ENCODE assay signal across 8 cellular contexts in the genomic region with DNA sequence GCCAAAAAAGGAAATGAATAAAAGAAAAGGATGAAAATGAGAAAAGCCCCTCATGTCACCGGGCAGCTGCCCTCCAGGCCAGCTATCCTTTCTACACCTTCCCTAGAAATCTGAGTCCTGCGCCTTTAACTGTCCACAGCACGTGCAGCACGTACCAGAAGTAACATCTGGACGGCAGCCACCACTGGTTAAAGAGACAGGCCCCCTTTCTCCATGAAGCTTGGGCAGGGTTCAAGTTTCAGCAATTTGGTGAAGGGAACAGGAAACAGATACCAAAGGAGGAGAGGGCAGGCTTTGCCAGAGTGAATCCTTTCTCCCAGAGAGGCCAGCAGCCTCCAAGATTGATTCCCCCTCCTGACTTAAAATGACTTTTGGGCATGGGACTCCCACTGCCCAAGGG. TPM values are rescaled to one million over a fixed set of nuclear protein-coding genes. Genes with fewer than 3 reads are reported as not detected.
A peak's percentile ranks its signal among the peaks of the same experiment; 100 is the strongest.
DNase-seq lines count a peak whose midpoint lies in the region; ATAC-seq, FAIRE-seq and TF ChIP-seq lines count a peak whose summit lies in the region.

No MANE protein-coding gene starts in this region.

- no peak for FAIRE-seq in A549 (lab: Jason Lieb, UNC)

- H3K4me1 ChIP-seq in A549 = peaks cover 17% of the 10 kb centered on the region
- H3K4me1 ChIP-seq in testis = peaks cover 14% of the 10 kb centered on the region

- ATAC-seq in A549 (no peak), left ventricle myocardium superior (peak; percentile 32), GM19324 (IDR thresholded peaks at IDR 0.05; ENCODE audit: low FRiP score, unreplicated experiment) (no peak)

- 2% methylated on average over 5 of the region's 5 CpGs for WGBS in A549 (ENCODE audit: missing lambda C conversion rate)
- WGBS in testis, 2 donors = 7 to 26% methylated on average over 5 of the region's 5 CpGs

- TF ChIP-seq POLR2A in A549 (IDR thresholded peaks at IDR 0.05; ENCODE audit: low read length) (no peak), testis (IDR thresholded peaks at IDR 0.05) (no peak)

- peak overlapping the region in 1 of 2 experiments; percentile 60; a peak in 3 of 6 replicates for H3K27ac ChIP-seq in A549
- no peak overlapping the region for H3K27ac ChIP-seq in testis

- H3K4me3 ChIP-seq in A549 (no peak overlapping the region), testis (no peak overlapping the region)

- no peaks in the 10 kb centered on the region for H3K27me3 ChIP-seq in testis

- no peak for TF ChIP-seq EP300 in A549 (IDR thresholded peaks at IDR 0.05)

- DNase-seq in A549 (ENCODE audit: low read depth in 1 of 2, low spot score in 1 of 2) (peak in 1 of 2 experiments; percentile 32), HT1080 (ENCODE audit: low read depth) (peak; percentile 66), SW480 (ENCODE audit: low spot score) (peak; percentile 39), left ventricle myocardium superior (peak; percentile 82), testis (peak; percentile 88), NCI-H526 treated with DMSO at 0.1 percent for 48 hours (lab: John Stamatoyannopoulos, UW) (no peak), NCI-H1105 (lab: John Stamatoyannopoulos, UW) (no peak)

- CTCF ChIA-PET in A549 (lab: Yijun Ruan, JAX) = interaction anchor here (0.5 kb wide), 1 partner anchor 44 kb away, joined by 4 read pairs; no protein-coding TSS in a partner anchor

- intact Hi-C loops in left ventricle myocardium superior (cut with micrococcal nuclease) = no loop called here
- intact Hi-C loops in testis (cut with DNase I; ENCODE audit: low total_unique reads) = no loop called here

- no peak for TF ChIP-seq RAD21 in A549 (conservative IDR thresholded peaks at IDR 0.05 in 1 of 2, IDR thresholded peaks at IDR 0.05 in 1 of 2)

- TF ChIP-seq CTCF in A549 (IDR thresholded peaks at IDR 0.05) (no peak), testis (IDR thresholded peaks at IDR 0.05) (no peak)

- no peaks in the 10 kb centered on the region for H3K9me3 ChIP-seq in A549
- no peaks in the 10 kb centered on the region for H3K9me3 ChIP-seq in testis

- peak overlapping the region; percentile 29; the same call in 2 of the 3 replicates for H3K4me2 ChIP-seq in A549

- POLR2A ChIA-PET in A549 (lab: Yijun Ruan, JAX) = interaction anchor here (1.1 to 1.7 kb wide), 2 partner anchors 20 to 22 kb away, joined by 5 to 6 read pairs; no protein-coding TSS in a partner anchor

- H3K36me3 ChIP-seq in testis (ENCODE audit: low read depth, missing control alignments) = no peaks in the 10 kb centered on the region

TF ChIP-seq in A549, 52 proteins besides CTCF, POLR2A, EP300 and RAD21:
- no peak for TF ChIP-seq HEYL (CRISPR knock-in tag; IDR thresholded peaks at IDR 0.05)
- TF ChIP-seq, protein P1, sequence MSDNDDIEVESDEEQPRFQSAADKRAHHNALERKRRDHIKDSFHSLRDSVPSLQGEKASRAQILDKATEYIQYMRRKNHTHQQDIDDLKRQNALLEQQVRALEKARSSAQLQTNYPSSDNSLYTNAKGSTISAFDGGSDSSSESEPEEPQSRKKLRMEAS (IDR thresholded peaks at IDR 0.05) = peak; percentile 75
- no peak for TF ChIP-seq CBX8 (IDR thresholded peaks at IDR 0.05)
- TF ChIP-seq, protein P2, sequence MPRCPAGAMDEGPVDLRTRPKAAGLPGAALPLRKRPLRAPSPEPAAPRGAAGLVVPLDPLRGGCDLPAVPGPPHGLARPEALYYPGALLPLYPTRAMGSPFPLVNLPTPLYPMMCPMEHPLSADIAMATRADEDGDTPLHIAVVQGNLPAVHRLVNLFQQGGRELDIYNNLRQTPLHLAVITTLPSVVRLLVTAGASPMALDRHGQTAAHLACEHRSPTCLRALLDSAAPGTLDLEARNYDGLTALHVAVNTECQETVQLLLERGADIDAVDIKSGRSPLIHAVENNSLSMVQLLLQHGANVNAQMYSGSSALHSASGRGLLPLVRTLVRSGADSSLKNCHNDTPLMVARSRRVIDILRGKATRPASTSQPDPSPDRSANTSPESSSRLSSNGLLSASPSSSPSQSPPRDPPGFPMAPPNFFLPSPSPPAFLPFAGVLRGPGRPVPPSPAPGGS (IDR thresholded peaks at IDR 0.05) = no peak
- no peak for TF ChIP-seq PBX3 (IDR thresholded peaks at IDR 0.05)
- TF ChIP-seq BHLHE40 (IDR thresholded peaks at IDR 0.05; ENCODE audit: low read depth, low read length) = peak; percentile 90

RNA-seq across cellular contexts. Expression of gene KIAA2013, which starts 3.6 kb away (rescaled TPM):
- 23.0 and 26.1 TPM in 2 replicates for polyA plus RNA-seq in A549 (2011; rRNA removed)
- 50.7 and 67.3 TPM in 2 replicates for polyA plus RNA-seq in A549 (2012; cell fraction: cytosol; rRNA removed)
- 54.3 and 92.8 TPM in 2 replicates for polyA plus RNA-seq in A549 (2012; cell fraction: nucleus; rRNA removed)
- 22.3 to 23.5 TPM (median 23.3 TPM) in 3 replicates for polyA plus RNA-seq in A549 (2017; fragmentation: RNase III; extraction: RNeasy Plus Mini Kit Qiagen cat#74134 plus additional on column Dnase treatment)
- 19.5 and 21.6 TPM in 2 replicates for polyA minus RNA-seq in A549 (2011; rRNA and poly(A)+ RNA removed)
- total RNA-seq in HT1080 (2014; rRNA removed; shearing (Covaris generic)) = 62.1 and 78.4 TPM in 2 replicates
- polyA plus RNA-seq in HT1080 (2015; cell fraction: cytosol; rRNA removed) = 76.9 and 86.2 TPM in 2 replicates
- polyA plus RNA-seq in HT1080 (2015; cell fraction: nucleus; rRNA removed) = 60.8 and 66.9 TPM in 2 replicates
- 35.8 TPM for total RNA-seq in left ventricle myocardium superior
- 100 to 1,000 TPM; 140 to 144 TPM for total RNA-seq in testis
- 73.5 TPM for polyA plus RNA-seq in testis (ENCODE audit: insufficient read depth, low read depth, low replicate concordance)

RNA-seq across cellular contexts. Expression of gene PLOD1, which starts 4.7 kb away (rescaled TPM):
- polyA plus RNA-seq in A549 (2011; rRNA removed) (53.8 and 66.7 TPM in 2 replicates), A549 (2017; fragmentation: RNase III; extraction: RNeasy Plus Mini Kit Qiagen cat#74134 plus additional on column Dnase treatment) (78.6 to 85.2 TPM (median 83.9 TPM) in 3 replicates), testis (ENCODE audit: insufficient read depth, low read depth, low replicate concordance) (41.3 TPM)
- polyA plus RNA-seq in A549 (2012; cell fraction: cytosol; rRNA removed) = 65.6 and 81.8 TPM in 2 replicates
- 154 and 189 TPM in 2 replicates for polyA plus RNA-seq in A549 (2012; cell fraction: nucleus; rRNA removed)
- polyA minus RNA-seq in A549 (2011; rRNA and poly(A)+ RNA removed) = 80.8 and 92.3 TPM in 2 replicates
- total RNA-seq in HT1080 (2014; rRNA removed; shearing (Covaris generic)) = 66.4 and 72.4 TPM in 2 replicates
- polyA plus RNA-seq in HT1080 (2015; cell fraction: cytosol; rRNA removed) = 136 and 145 TPM in 2 replicates
- 380 and 424 TPM in 2 replicates for polyA plus RNA-seq in HT1080 (2015; cell fraction: nucleus; rRNA removed)
- total RNA-seq in left ventricle myocardium superior (64.4 TPM), testis (10 to 100 TPM; 33.1 to 62.0 TPM)

RNA-seq across cellular contexts. Expression of gene MFN2, which starts 50.4 kb away (rescaled TPM):
- polyA plus RNA-seq in A549 (2011; rRNA removed) (34.7 and 40.3 TPM in 2 replicates), A549 (2017; fragmentation: RNase III; extraction: RNeasy Plus Mini Kit Qiagen cat#74134 plus additional on column Dnase treatment) (35.7 to 36.8 TPM (median 35.9 TPM) in 3 replicates), testis (ENCODE audit: insufficient read depth, low read depth, low replicate concordance) (80.0 TPM)
- 28.0 and 30.9 TPM in 2 replicates for polyA plus RNA-seq in A549 (2012; cell fraction: cytosol; rRNA removed)
- polyA plus RNA-seq in A549 (2012; cell fraction: nucleus; rRNA removed) = 42.7 and 57.4 TPM in 2 replicates
- polyA minus RNA-seq in A549 (2011; rRNA and poly(A)+ RNA removed) = 40.6 and 44.2 TPM in 2 replicates
- 76.2 and 78.2 TPM in 2 replicates for total RNA-seq in HT1080 (2014; rRNA removed; shearing (Covaris generic))
- 51.0 and 54.0 TPM in 2 replicates for polyA plus RNA-seq in HT1080 (2015; cell fraction: cytosol; rRNA removed)
- 78.9 and 79.9 TPM in 2 replicates for polyA plus RNA-seq in HT1080 (2015; cell fraction: nucleus; rRNA removed)
- total RNA-seq in left ventricle myocardium superior (688 TPM), testis (10 to 100 TPM; 77.5 to 95.3 TPM)

Comparison
In these comparisons a context has a peak if more than half of its experiments do, and no peak if none do; other contexts are left out.
1. DNase-seq: peak in HT1080 (single experiment), SW480 (single experiment), left ventricle myocardium superior (single experiment) and testis (single experiment); none in NCI-H526 treated with DMSO at 0.1 percent for 48 hours (single experiment) and NCI-H1105 (single experiment).